ENCODE assay signal across 1 cellular context in the genomic region with DNA sequence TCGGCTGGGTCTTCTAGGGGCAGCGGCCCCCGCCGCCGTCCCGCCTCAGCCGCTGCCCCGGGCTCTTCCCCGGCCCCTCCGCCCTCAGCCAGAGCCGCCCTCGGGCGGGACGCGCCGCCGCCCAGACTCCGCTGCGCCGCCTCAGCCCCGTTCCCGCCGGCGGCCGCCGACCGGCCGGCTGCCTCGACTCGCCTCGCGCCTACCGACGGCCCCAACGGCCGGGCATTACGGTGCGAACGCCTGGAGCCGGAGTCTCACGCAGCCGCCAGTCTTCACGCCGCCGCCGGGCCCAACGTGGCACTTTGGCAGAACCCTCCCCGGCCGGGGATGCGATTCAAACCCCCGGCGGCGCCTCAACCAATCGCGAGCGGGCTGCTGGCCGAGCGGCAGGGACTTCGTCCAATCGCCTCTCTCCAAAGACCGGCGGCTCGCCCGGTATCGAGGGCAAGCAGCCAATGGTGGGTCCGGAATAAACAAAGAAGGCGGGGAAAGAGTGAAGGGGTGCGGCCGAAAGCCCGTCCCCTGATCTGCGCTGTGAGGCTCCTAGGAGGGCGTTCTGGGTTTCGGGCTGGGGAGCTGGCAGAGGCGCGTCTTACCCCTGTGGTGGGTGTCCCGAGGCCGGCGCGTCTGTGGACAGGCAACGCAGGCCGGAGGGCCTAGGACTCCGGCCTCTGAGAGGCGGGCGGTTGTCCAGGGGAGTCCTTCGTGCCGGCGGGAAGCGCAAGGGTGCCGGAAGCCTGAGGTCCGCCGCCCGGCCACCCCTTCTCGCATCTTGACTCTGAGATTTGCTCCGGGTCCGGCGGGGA.
TF ChIP-seq lines count a peak whose summit lies in the region.

TSS of gene CDR2 (minus strand) at position 309 of the 806 bp plus-strand sequence. CDS start 310 bp downstream, outside the sequence.

TF ChIP-seq in HepG2, 621 proteins besides CTCF, POLR2A, EP300 and RAD21 (continued from another document and continues in another):
- TF ChIP-seq, protein P1, sequence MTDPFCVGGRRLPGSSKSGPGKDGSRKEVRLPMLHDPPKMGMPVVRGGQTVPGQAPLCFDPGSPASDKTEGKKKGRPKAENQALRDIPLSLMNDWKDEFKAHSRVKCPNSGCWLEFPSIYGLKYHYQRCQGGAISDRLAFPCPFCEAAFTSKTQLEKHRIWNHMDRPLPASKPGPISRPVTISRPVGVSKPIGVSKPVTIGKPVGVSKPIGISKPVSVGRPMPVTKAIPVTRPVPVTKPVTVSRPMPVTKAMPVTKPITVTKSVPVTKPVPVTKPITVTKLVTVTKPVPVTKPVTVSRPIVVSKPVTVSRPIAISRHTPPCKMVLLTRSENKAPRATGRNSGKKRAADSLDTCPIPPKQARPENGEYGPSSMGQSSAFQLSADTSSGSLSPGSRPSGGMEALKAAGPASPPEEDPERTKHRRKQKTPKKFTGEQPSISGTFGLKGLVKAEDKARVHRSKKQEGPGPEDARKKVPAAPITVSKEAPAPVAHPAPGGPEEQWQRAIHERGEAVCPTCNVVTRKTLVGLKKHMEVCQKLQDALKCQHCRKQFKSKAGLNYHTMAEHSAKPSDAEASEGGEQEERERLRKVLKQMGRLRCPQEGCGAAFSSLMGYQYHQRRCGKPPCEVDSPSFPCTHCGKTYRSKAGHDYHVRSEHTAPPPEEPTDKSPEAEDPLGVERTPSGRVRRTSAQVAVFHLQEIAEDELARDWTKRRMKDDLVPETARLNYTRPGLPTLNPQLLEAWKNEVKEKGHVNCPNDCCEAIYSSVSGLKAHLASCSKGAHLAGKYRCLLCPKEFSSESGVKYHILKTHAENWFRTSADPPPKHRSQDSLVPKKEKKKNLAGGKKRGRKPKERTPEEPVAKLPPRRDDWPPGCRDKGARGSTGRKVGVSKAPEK (CRISPR knock-in tag; IDR thresholded peaks at IDR 0.05; ENCODE audit: borderline replicate concordance): no peak
- TF ChIP-seq ZNF75D (CRISPR knock-in tag; IDR thresholded peaks at IDR 0.05; ENCODE audit: borderline replicate concordance) (peak; percentile 88; the same call in 1 of the 2 replicates), ISX (CRISPR knock-in tag; conservative IDR thresholded peaks at IDR 0.05) (peak; percentile 72; the same call in 1 of the 2 replicates), NFYC (CRISPR knock-in tag; IDR thresholded peaks at IDR 0.05) (peak; percentile 100), SATB2 (CRISPR knock-in tag; IDR thresholded peaks at IDR 0.05) (peak; percentile 90; the same call in 1 of the 2 replicates), SAFB2 (CRISPR knock-in tag; IDR thresholded peaks at IDR 0.05; ENCODE audit: borderline replicate concordance, low read depth) (0 out of 2 replicates have a peak, but pooled peaks have one; percentile 49), DPF2 (CRISPR knock-in tag; IDR thresholded peaks at IDR 0.05; ENCODE audit: borderline replicate concordance, low read depth) (no peak), HNRNPLL (IDR thresholded peaks at IDR 0.05; ENCODE audit: low read depth, low read length, poor library complexity, severe bottlenecking) (peak; percentile 83), GRHL1 (CRISPR knock-in tag; conservative IDR thresholded peaks at IDR 0.05) (no peak), ZNF253 (CRISPR knock-in tag; IDR thresholded peaks at IDR 0.05; ENCODE audit: borderline replicate concordance) (0 out of 2 replicates have a peak, but pooled peaks have one; percentile 63), THAP9 (CRISPR knock-in tag; IDR thresholded peaks at IDR 0.05; ENCODE audit: borderline replicate concordance) (peak; percentile 79), ZNF121 (CRISPR knock-in tag; IDR thresholded peaks at IDR 0.05) (no peak), ZNF577 (CRISPR knock-in tag; IDR thresholded peaks at IDR 0.05; ENCODE audit: borderline replicate concordance, low read depth) (no peak), ZNF616 (CRISPR knock-in tag; IDR thresholded peaks at IDR 0.05; ENCODE audit: low read depth) (peak; percentile 87; the same call in 1 of the 2 replicates), ADNP (CRISPR knock-in tag; IDR thresholded peaks at IDR 0.05) (0 out of 2 replicates have a peak, but pooled peaks have one; percentile 43), GABPB1 (CRISPR knock-in tag; IDR thresholded peaks at IDR 0.05) (peak; percentile 76; the same call in 1 of the 2 replicates), BATF2 (CRISPR knock-in tag; IDR thresholded peaks at IDR 0.05) (no peak), RARG (CRISPR knock-in tag; IDR thresholded peaks at IDR 0.05; ENCODE audit: low read depth) (peak; percentile 53; the same call in 1 of the 2 replicates), KDM1A (CRISPR knock-in tag; IDR thresholded peaks at IDR 0.05) (no peak; the same call in 1 of the 2 replicates), TFE3 (CRISPR knock-in tag; IDR thresholded peaks at IDR 0.05) (peak; percentile 62; the same call in 1 of the 2 replicates), HOXA3 (CRISPR knock-in tag; IDR thresholded peaks at IDR 0.05) (peak; percentile 62), MNT (IDR thresholded peaks at IDR 0.05) (peak; percentile 58), TFDP2 (CRISPR knock-in tag; IDR thresholded peaks at IDR 0.05) (peak; percentile 92), DMAP1 (CRISPR knock-in tag; IDR thresholded peaks at IDR 0.05) (peak; percentile 89; the same call in 1 of the 2 replicates), ZFY (CRISPR knock-in tag; IDR thresholded peaks at IDR 0.05) (peak; percentile 88), ZC3H13 (CRISPR knock-in tag; IDR thresholded peaks at IDR 0.05) (no peak; the same call in 1 of the 2 replicates)
- TF ChIP-seq, protein P2, sequence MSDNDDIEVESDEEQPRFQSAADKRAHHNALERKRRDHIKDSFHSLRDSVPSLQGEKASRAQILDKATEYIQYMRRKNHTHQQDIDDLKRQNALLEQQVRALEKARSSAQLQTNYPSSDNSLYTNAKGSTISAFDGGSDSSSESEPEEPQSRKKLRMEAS (IDR thresholded peaks at IDR 0.05): peak; percentile 91
- TF ChIP-seq, protein P3, sequence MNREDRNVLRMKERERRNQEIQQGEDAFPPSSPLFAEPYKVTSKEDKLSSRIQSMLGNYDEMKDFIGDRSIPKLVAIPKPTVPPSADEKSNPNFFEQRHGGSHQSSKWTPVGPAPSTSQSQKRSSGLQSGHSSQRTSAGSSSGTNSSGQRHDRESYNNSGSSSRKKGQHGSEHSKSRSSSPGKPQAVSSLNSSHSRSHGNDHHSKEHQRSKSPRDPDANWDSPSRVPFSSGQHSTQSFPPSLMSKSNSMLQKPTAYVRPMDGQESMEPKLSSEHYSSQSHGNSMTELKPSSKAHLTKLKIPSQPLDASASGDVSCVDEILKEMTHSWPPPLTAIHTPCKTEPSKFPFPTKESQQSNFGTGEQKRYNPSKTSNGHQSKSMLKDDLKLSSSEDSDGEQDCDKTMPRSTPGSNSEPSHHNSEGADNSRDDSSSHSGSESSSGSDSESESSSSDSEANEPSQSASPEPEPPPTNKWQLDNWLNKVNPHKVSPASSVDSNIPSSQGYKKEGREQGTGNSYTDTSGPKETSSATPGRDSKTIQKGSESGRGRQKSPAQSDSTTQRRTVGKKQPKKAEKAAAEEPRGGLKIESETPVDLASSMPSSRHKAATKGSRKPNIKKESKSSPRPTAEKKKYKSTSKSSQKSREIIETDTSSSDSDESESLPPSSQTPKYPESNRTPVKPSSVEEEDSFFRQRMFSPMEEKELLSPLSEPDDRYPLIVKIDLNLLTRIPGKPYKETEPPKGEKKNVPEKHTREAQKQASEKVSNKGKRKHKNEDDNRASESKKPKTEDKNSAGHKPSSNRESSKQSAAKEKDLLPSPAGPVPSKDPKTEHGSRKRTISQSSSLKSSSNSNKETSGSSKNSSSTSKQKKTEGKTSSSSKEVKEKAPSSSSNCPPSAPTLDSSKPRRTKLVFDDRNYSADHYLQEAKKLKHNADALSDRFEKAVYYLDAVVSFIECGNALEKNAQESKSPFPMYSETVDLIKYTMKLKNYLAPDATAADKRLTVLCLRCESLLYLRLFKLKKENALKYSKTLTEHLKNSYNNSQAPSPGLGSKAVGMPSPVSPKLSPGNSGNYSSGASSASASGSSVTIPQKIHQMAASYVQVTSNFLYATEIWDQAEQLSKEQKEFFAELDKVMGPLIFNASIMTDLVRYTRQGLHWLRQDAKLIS (CRISPR knock-in tag; IDR thresholded peaks at IDR 0.05): no peak
- TF ChIP-seq, protein P4, sequence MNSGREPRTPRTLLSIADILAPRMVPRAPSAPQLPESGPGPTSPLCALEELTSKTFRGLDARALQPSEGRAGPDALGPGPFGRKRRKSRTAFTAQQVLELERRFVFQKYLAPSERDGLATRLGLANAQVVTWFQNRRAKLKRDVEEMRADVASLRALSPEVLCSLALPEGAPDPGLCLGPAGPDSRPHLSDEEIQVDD (CRISPR knock-in tag; IDR thresholded peaks at IDR 0.05; ENCODE audit: borderline replicate concordance): no peak
- TF ChIP-seq, protein P5, sequence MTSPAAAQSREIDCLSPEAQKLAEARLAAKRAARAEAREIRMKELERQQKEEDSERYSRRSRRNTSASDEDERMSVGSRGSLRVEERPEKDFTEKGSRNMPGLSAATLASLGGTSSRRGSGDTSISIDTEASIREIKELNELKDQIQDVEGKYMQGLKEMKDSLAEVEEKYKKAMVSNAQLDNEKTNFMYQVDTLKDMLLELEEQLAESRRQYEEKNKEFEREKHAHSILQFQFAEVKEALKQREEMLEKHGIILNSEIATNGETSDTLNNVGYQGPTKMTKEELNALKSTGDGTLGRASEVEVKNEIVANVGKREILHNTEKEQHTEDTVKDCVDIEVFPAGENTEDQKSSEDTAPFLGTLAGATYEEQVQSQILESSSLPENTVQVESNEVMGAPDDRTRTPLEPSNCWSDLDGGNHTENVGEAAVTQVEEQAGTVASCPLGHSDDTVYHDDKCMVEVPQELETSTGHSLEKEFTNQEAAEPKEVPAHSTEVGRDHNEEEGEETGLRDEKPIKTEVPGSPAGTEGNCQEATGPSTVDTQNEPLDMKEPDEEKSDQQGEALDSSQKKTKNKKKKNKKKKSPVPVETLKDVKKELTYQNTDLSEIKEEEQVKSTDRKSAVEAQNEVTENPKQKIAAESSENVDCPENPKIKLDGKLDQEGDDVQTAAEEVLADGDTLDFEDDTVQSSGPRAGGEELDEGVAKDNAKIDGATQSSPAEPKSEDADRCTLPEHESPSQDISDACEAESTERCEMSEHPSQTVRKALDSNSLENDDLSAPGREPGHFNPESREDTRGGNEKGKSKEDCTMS (CRISPR knock-in tag; conservative IDR thresholded peaks at IDR 0.05): no peak
